1 cellular context compared by ENCODE assay signal in the genomic region with DNA sequence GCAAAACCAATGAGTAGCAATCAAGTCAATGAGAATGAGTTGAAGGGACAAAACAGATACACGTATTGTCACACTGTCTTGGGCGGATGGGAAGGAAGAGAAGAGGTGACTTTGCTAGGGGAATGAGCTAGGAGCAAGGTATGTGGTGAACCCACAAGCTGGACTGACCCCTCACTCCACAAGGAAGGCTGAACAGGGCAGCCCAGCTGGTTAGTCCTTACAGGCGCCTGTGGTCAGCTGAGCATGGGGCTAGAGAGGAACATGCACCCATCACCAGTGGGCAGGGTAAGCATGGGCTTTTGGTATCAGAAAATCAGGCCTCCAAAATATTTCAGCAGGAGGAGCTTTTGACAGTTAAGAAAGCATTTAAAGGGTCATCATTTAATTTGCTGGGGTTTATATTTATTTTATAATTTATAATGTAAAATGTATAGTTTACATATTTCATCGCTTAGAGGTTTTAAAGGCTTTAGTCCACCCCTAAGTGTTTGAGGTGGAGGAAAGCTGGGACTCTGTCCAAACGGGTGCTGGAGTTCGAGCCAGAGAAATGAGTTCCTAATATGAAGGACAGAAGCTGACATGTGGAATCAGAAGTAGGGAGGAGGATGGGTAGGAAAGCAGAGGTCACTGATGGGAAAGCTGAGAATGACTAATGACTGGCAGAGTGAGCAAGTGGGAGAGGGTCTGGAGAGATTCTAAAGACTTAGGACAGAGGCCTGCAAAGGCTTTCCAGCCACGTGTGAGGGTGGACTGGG.
TF ChIP-seq lines count a peak whose summit lies in the region.

No MANE protein-coding gene starts in this region.

TF ChIP-seq in K562, 482 proteins besides CTCF, POLR2A, EP300 and RAD21:
- TF ChIP-seq, protein P1, sequence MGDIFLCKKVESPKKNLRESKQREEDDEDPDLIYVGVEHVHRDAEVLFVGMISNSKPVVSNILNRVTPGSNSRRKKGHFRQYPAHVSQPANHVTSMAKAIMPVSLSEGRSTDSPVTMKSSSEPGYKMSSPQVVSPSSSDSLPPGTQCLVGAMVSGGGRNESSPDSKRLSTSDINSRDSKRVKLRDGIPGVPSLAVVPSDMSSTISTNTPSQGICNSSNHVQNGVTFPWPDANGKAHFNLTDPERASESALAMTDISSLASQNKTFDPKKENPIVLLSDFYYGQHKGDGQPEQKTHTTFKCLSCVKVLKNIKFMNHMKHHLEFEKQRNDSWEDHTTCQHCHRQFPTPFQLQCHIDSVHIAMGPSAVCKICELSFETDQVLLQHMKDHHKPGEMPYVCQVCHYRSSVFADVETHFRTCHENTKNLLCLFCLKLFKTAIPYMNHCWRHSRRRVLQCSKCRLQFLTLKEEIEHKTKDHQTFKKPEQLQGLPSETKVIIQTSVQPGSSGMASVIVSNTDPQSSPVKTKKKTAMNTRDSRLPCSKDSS (IDR thresholded peaks at IDR 0.05; ENCODE audit: low read depth, partially characterized antibody): no peak
- no peak for TF ChIP-seq STAT5B (CRISPR knock-in tag; IDR thresholded peaks at IDR 0.05)
- no peak for TF ChIP-seq COPS2 (conservative IDR thresholded peaks at IDR 0.05)
- no peak for TF ChIP-seq PRPF4 (IDR thresholded peaks at IDR 0.05; ENCODE audit: insufficient read depth, low read depth, low read length, poor library complexity, severe bottlenecking)
- no peak for TF ChIP-seq ZNF324 (CRISPR knock-in tag; IDR thresholded peaks at IDR 0.05)
- TF ChIP-seq XRCC5 (IDR thresholded peaks at IDR 0.05; ENCODE audit: low read depth, low read length): no peak
- no peak for TF ChIP-seq MEF2A (IDR thresholded peaks at IDR 0.05; ENCODE audit: control insufficient read depth, low read depth, low read length)
